ENCODE assay signal across 21 cellular contexts in the genomic region with DNA sequence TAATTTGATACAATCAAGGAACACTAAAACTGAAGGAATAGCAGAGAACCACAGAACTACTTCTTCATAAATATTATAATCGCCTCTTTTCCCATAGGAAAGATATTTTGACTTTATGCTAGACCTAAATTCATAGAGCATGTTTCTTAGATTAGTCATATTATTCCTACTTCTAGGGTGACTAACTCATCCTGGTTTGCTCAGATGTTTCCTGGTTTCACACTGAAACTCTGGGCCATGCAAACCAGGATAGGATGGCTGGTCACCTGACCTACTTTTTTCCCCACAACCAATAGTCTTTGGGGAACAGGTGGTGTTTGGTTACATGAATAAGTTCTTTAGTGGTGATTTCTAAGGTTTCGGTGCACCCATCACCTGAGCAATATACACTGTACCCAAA. TPM values are rescaled to one million over a fixed set of nuclear protein-coding genes. Genes with fewer than 3 reads are reported as not detected.
DNase-seq lines count a peak whose midpoint lies in the region; ATAC-seq, FAIRE-seq and TF ChIP-seq lines count a peak whose summit lies in the region.
"Had no signal": no experiment of that assay in that cellular context is flagged by ENCODE, and none has a peak within 500 bp of the region (broad histone marks: within the 10 kb centered on the region; RNA-seq: fewer than 3 reads in every experiment).

No MANE protein-coding gene starts in this region.

- H3K36me3 ChIP-seq in astrocyte (ENCODE audit: insufficient read depth, low read length), result peaks cover 3% of the 10 kb centered on the region

- TF ChIP-seq CTCF in AG09309 (IDR thresholded peaks at IDR 0.05; ENCODE audit: control insufficient read depth, insufficient read depth, low read depth, low read length, missing control alignments), result no peak
- no peak for TF ChIP-seq CTCF in astrocyte (IDR thresholded peaks at IDR 0.05; ENCODE audit: insufficient read depth, low read depth, low read length)
- TF ChIP-seq CTCF in foreskin keratinocyte (conservative IDR thresholded peaks at IDR 0.05), result no peak
- no peak for TF ChIP-seq CTCF in Calu3 (IDR thresholded peaks at IDR 0.05; ENCODE audit: unreplicated experiment)

- H3K36me3 Mint-ChIP-seq in astrocyte (ENCODE audit: low read depth, unreplicated experiment) (peaks cover 8% of the 10 kb centered on the region), Calu3 (ENCODE audit: insufficient read depth, unreplicated experiment) (peaks cover 4% of the 10 kb centered on the region)

- H3K79me2 ChIP-seq in astrocyte (ENCODE audit: insufficient read depth, low read length), result no peaks in the 10 kb centered on the region

- ATAC-seq in foreskin keratinocyte, result peak; percentile 99
- ATAC-seq: right cardiac atrium had no signal

- H3K4me3 Mint-ChIP-seq in astrocyte (ENCODE audit: unreplicated experiment), result no peak overlapping the region
- H3K4me3 Mint-ChIP-seq in Calu3 (ENCODE audit: low read depth, unreplicated experiment), result no peak overlapping the region
- H3K4me3 Mint-ChIP-seq: activated B cell treated with CpG ODN at 0.5 μM for 24 hours; activated naive CD4-positive, alpha-beta T cell treated with anti-CD3 and anti-CD28 coated beads, Interleukin-2, amount 50 U/mL, for 24 hours had no signal

- no peaks in the 10 kb centered on the region for H4K20me1 ChIP-seq in astrocyte (ENCODE audit: insufficient read depth, low read length)

- no peak overlapping the region for H3K4me2 ChIP-seq in astrocyte (ENCODE audit: low read length)

- H3K9ac ChIP-seq in astrocyte (ENCODE audit: low read length), result no peak overlapping the region

- H3K27me3 Mint-ChIP-seq in astrocyte (ENCODE audit: low read depth, unreplicated experiment), result no peaks in the 10 kb centered on the region
- no peaks in the 10 kb centered on the region for H3K27me3 Mint-ChIP-seq in Calu3 (ENCODE audit: unreplicated experiment)
- H3K27me3 Mint-ChIP-seq: activated B cell treated with CpG ODN at 0.5 μM for 24 hours; activated naive CD4-positive, alpha-beta T cell treated with anti-CD3 and anti-CD28 coated beads, Interleukin-2, amount 50 U/mL, for 24 hours had no signal

- H3K27ac Mint-ChIP-seq in astrocyte (ENCODE audit: unreplicated experiment), result no peak overlapping the region
- no peak overlapping the region for H3K27ac Mint-ChIP-seq in Calu3 (ENCODE audit: unreplicated experiment)
- H3K27ac Mint-ChIP-seq: activated B cell treated with CpG ODN at 0.5 μM for 24 hours; activated naive CD4-positive, alpha-beta T cell treated with anti-CD3 and anti-CD28 coated beads, Interleukin-2, amount 50 U/mL, for 24 hours had no signal

- H3K27me3 ChIP-seq in astrocyte (ENCODE audit: insufficient read depth, low read length) (no peaks in the 10 kb centered on the region), foreskin keratinocyte (no peaks in the 10 kb centered on the region)
- H3K27me3 ChIP-seq: vagina had no signal

- no peaks in the 10 kb centered on the region for H3K4me1 Mint-ChIP-seq in astrocyte (ENCODE audit: low read depth, unreplicated experiment)
- no peaks in the 10 kb centered on the region for H3K4me1 Mint-ChIP-seq in Calu3 (ENCODE audit: low read depth, unreplicated experiment)
- H3K4me1 Mint-ChIP-seq: activated B cell treated with CpG ODN at 0.5 μM for 24 hours had no signal

- no peak overlapping the region for H3K27ac ChIP-seq in astrocyte (ENCODE audit: low read depth, low read length)
- H3K27ac ChIP-seq in foreskin keratinocyte, result no peak overlapping the region
- H3K27ac ChIP-seq: coronary artery, vagina had no signal

- H3K9me3 ChIP-seq in astrocyte (ENCODE audit: insufficient read depth, low read depth, low read length), result no peaks in the 10 kb centered on the region
- H3K9me3 ChIP-seq: vagina had no signal

- peak; percentile 8 for DNase-seq in AG09309 (ENCODE audit: low read depth)
- peak; percentile 83 for DNase-seq in HT1080 (ENCODE audit: low read depth)
- DNase-seq in astrocyte (ENCODE audit: low read depth), result peak; percentile 61
- peak; percentile 47 to 67 for DNase-seq in foreskin keratinocyte
- DNase-seq in activated CD4-positive, CD25-positive, alpha-beta regulatory T cell treated with anti-CD3 and anti-CD28 coated beads, Interleukin-2, amount 50 U/mL, for 72 hours, result no peak
- no peak for DNase-seq in NCI-H82 (lab: John Stamatoyannopoulos, UW)
- DNase-seq in Calu3, result no peak
- DNase-seq in NCI-H510A (lab: John Stamatoyannopoulos, UW), result no peak
- DNase-seq: activated B cell treated with CpG ODN at 0.5 μM for 24 hours; activated CD8-positive, alpha-beta memory T cell treated with anti-CD3 and anti-CD28 coated beads, Interleukin-2, amount 50 U/mL, for 4 hours; C1 segment of cervical spinal cord; H7; right cardiac atrium; stimulated activated CD4-positive, alpha-beta T cell treated with anti-CD3 and anti-CD28 coated beads, Interleukin-2, amount 100 ng/mL, for 48 hours had no signal

- intact Hi-C loops in Calu3 (cut with micrococcal nuclease; ENCODE audit: unreplicated experiment), result no loop called here

- no TSS peak for BruUV-seq in Calu3 (replicated peaks; lab: Mats Ljungman, UMichigan)

- no peak overlapping the region for H3K4me3 ChIP-seq in AG09309 (ENCODE audit: control insufficient read depth, low read depth, low read length)
- H3K4me3 ChIP-seq in astrocyte (ENCODE audit: insufficient read depth, low read depth, low read length), result no peak overlapping the region
- H3K4me3 ChIP-seq: coronary artery, vagina had no signal

- CTCF ChIA-PET in Calu3 (lab: Charles Lee), result no interaction called here

- peaks cover 2% of the 10 kb centered on the region for H3K9me3 Mint-ChIP-seq in astrocyte (ENCODE audit: unreplicated experiment)
- no peaks in the 10 kb centered on the region for H3K9me3 Mint-ChIP-seq in Calu3 (ENCODE audit: low read depth, unreplicated experiment)

- no peak overlapping the region for H2AFZ ChIP-seq in astrocyte (ENCODE audit: low read depth, low read length)

- no peaks in the 10 kb centered on the region for H3K4me1 ChIP-seq in astrocyte (ENCODE audit: insufficient read depth, low read length)
- H3K4me1 ChIP-seq in foreskin keratinocyte, result peaks cover 6% of the 10 kb centered on the region
- H3K4me1 ChIP-seq: vagina had no signal

- peak; percentile 77 for FAIRE-seq in astrocyte (lab: Jason Lieb, UNC)
- FAIRE-seq: frontal cortex, G401.6, GM18507, keratinocyte had no signal

RNA-seq across cellular contexts. Expression of a gene that starts 42.8 kb away (rescaled TPM):
- total RNA-seq in HT1080 (2014; rRNA removed; shearing (Covaris generic)), result 23.6 and 25.0 TPM in 2 replicates
- 16.8 and 25.9 TPM in 2 replicates for polyA plus RNA-seq in HT1080 (2015; cell fraction: cytosol; rRNA removed)
- polyA plus RNA-seq in HT1080 (2015; cell fraction: nucleus; rRNA removed), result 19.9 and 21.8 TPM in 2 replicates
- total RNA-seq in astrocyte (7.2 and 7.6 TPM in 2 replicates), foreskin keratinocyte (22.4 and 29.0 TPM in 2 replicates), Calu3 (2022) (26.0 and 30.8 TPM in 2 replicates)
- 2.8 and 4.0 TPM in 2 replicates for polyA plus RNA-seq in foreskin keratinocyte

Comparison
In these comparisons a context has a peak if more than half of its experiments do, and no peak if none do; other contexts are left out.
1. DNase-seq: peak in AG09309 (single experiment), HT1080 (single experiment), astrocyte (single experiment) and foreskin keratinocyte (2 of 2); none in activated CD4-positive, CD25-positive, alpha-beta regulatory T cell treated with anti-CD3 and anti-CD28 coated beads, Interleukin-2, amount 50 U/mL, for 72 hours (single experiment), NCI-H82 (single experiment), Calu3 (single experiment) and NCI-H510A (single experiment).